In the genomic region with DNA sequence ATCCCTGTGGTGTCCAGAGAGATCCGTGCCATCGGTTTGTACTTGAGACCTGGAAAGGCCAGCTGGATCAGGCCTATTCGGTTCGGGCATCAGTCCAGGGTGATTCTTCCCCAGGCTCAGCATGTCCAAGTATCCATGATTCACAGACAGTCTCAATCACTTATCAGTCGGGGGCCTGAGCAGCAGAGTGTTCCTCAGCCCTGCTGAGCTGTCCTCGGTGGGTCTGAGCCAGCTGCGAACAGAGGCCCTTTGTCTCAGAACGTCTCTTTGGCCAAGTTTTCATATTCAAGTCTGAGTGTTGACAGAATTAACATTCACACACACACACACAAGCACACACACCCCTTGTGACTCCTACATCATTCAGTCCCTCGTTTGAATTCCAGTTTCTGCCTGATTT, we compare ENCODE assay signal across 12 cellular contexts. TPM values are rescaled to one million over a fixed set of nuclear protein-coding genes. Genes with fewer than 3 reads are reported as not detected.
DNase-seq lines count a peak whose midpoint lies in the region; ATAC-seq, FAIRE-seq and TF ChIP-seq lines count a peak whose summit lies in the region.
"Had no signal": no experiment of that assay in that cellular context is flagged by ENCODE, and none has a peak within 500 bp of the region (broad histone marks: within the 10 kb centered on the region; RNA-seq: fewer than 3 reads in every experiment).

No MANE protein-coding gene starts in this region.

- H2AFZ ChIP-seq in DND-41 (ENCODE audit: low read depth, low read length) (0 out of 2 replicates have a peak overlapping the region, but pooled peaks have one; percentile 5), K562 (ENCODE audit: low read depth, low read length) (peak overlapping the region; percentile 52), GM23338 (no peak overlapping the region)

- intact Hi-C loops in K562 (cut with micrococcal nuclease) = no loop called here

- no peak overlapping the region for H3K27ac Mint-ChIP-seq in GM23338
- H3K27ac Mint-ChIP-seq: IgD-negative memory B cell had no signal

- no peak for DNase-seq in DND-41
- DNase-seq in K562 (ENCODE audit: extremely low read depth in 1 of 4, low spot score in 3 of 4) = peak in 1 of 4 experiments; percentile 28
- DNase-seq in right atrium auricular region (ENCODE audit: low spot score) = peak; percentile 95
- peak; percentile 95 for DNase-seq in putamen (ENCODE audit: low spot score)
- DNase-seq in stimulated activated CD8-positive, alpha-beta memory T cell treated with anti-CD3 and anti-CD28 coated beads, Interleukin-4, amount 100 ng/mL, for 48 hours = no peak
- DNase-seq in small intestine = no peak
- DNase-seq in GM23338 (ENCODE audit: low spot score) = no peak
- DNase-seq: activated T-cell treated with anti-CD3 and anti-CD28 coated beads for 4 hours, NCI-H524 had no signal

- ATAC-seq in DND-41 (ENCODE audit: insufficient read depth, low read depth) (no peak), K562 (peak; percentile 65), GM21423 (IDR thresholded peaks at IDR 0.05; ENCODE audit: unreplicated experiment) (no peak), GM23338 (no peak)

- FAIRE-seq in K562 (lab: Jason Lieb, UNC) (no peak), small intestine (lab: Jason Lieb, UNC) (no peak)
- FAIRE-seq: endometrium had no signal

- in situ Hi-C loops in K562 (cut with MboI) = no loop called here

- BruUV-seq in K562 (replicated peaks; lab: Mats Ljungman, UMichigan) = no TSS peak

- no peak overlapping the region for H3K4me2 ChIP-seq in DND-41 (ENCODE audit: insufficient read depth, low read length)
- no peak overlapping the region for H3K4me2 ChIP-seq in K562 (ENCODE audit: insufficient read depth, low read length)
- no peak overlapping the region for H3K4me2 ChIP-seq in GM23338

- CTCF ChIA-PET in K562 (lab: Yijun Ruan, JAX; ENCODE audit: low intra/inter-chr PET ratio) = no interaction called here

- H3K36me3 ChIP-seq in DND-41 (ENCODE audit: insufficient read depth, low read length) (no peaks in the 10 kb centered on the region), K562 (ENCODE audit: control insufficient read depth, insufficient read depth, low read length) (no peaks in the 10 kb centered on the region), right atrium auricular region (no peaks in the 10 kb centered on the region), small intestine (ENCODE audit: control insufficient read depth in 2 of 2, insufficient read depth in 2 of 2, low read length in 2 of 2) (no peaks in the 10 kb centered on the region), GM23338 (ENCODE audit: insufficient read depth) (no peaks in the 10 kb centered on the region)

- no peak for TF ChIP-seq CTCF in DND-41 (IDR thresholded peaks at IDR 0.05; ENCODE audit: borderline replicate concordance, extremely low read depth, low read length, poor library complexity, severe bottlenecking)
- TF ChIP-seq CTCF in K562 (IDR thresholded peaks at IDR 0.05 in 2 of 3, conservative IDR thresholded peaks at IDR 0.05 in 1 of 3; ENCODE audit: insufficient read depth in 2 of 3, low read depth in 1 of 3, low read length in 3 of 3) = no peak
- no peak for TF ChIP-seq CTCF in right atrium auricular region (IDR thresholded peaks at IDR 0.05)
- no peak for TF ChIP-seq CTCF in GM23338 (conservative IDR thresholded peaks at IDR 0.05; ENCODE audit: low read depth in 2 of 2)

- H3K36me3 Mint-ChIP-seq in GM23338 (ENCODE audit: low read depth) = no peaks in the 10 kb centered on the region
- H3K36me3 Mint-ChIP-seq: IgD-negative memory B cell had no signal

- H3K79me2 ChIP-seq in DND-41 (ENCODE audit: insufficient read depth, low read length) (no peaks in the 10 kb centered on the region), K562 (ENCODE audit: control insufficient read depth, insufficient read depth, low read length) (no peaks in the 10 kb centered on the region), GM23338 (replicated peaks; ENCODE audit: insufficient read depth) (no peaks in the 10 kb centered on the region)

- H3K9me3 Mint-ChIP-seq in GM23338 = no peaks in the 10 kb centered on the region
- H3K9me3 Mint-ChIP-seq: IgD-negative memory B cell had no signal

- no peaks in the 10 kb centered on the region for H3K4me1 Mint-ChIP-seq in GM23338

- no peak overlapping the region for H3K4me3 Mint-ChIP-seq in GM23338
- H3K4me3 Mint-ChIP-seq: IgD-negative memory B cell had no signal

- POLR2A ChIA-PET in K562 (lab: Yijun Ruan, JAX) = interaction anchor here (0.6 to 3.7 kb wide), 3 partner anchors 9 to 800 kb away, joined by 3 to 15 read pairs (median 3); no protein-coding TSS in a partner anchor

- no peak for TF ChIP-seq POLR2A in K562 (conservative IDR thresholded peaks at IDR 0.05)

- H3K27ac ChIP-seq in DND-41 (ENCODE audit: low read length) = no peak overlapping the region
- H3K27ac ChIP-seq in K562 (ENCODE audit: extremely low read depth, low read depth, low read length) = no peak overlapping the region
- peak overlapping the region; percentile 73 to 76 for H3K27ac ChIP-seq in right atrium auricular region
- H3K27ac ChIP-seq in small intestine (ENCODE audit: low read depth in 1 of 2, low read length in 1 of 2) = no peak overlapping the region
- H3K27ac ChIP-seq in GM23338 (ENCODE audit: low read depth) = no peak overlapping the region

- H3K9ac ChIP-seq in DND-41 (ENCODE audit: low read depth, low read length) (no peak overlapping the region), K562 (ENCODE audit: insufficient read depth in 1 of 2, low read depth in 2 of 2, low read length in 2 of 2) (peak overlapping the region in 1 of 2 experiments; percentile 31; a peak in 1 of 4 replicates)

- H3K4me1 ChIP-seq in DND-41 (ENCODE audit: insufficient read depth, low read length) (no peaks in the 10 kb centered on the region), K562 (replicated peaks in 1 of 2; ENCODE audit: control insufficient read depth in 2 of 2, insufficient read depth in 2 of 2, low read length in 2 of 2) (peaks cover 5 to 8% of the 10 kb centered on the region in 2 experiments; a peak in 3 of 5 replicates), right atrium auricular region (peaks cover 0 to 12% of the 10 kb centered on the region in 2 donors), small intestine (ENCODE audit: control insufficient read depth in 2 of 2, insufficient read depth in 1 of 2, low read depth in 1 of 2, low read length in 1 of 2) (no peaks in the 10 kb centered on the region), GM23338 (ENCODE audit: insufficient read depth) (no peaks in the 10 kb centered on the region)

- no peaks in the 10 kb centered on the region for H3K27me3 ChIP-seq in DND-41 (ENCODE audit: insufficient read depth, low read length, poor library complexity)
- no peaks in the 10 kb centered on the region for H3K27me3 ChIP-seq in K562 (ENCODE audit: control insufficient read depth in 2 of 2, insufficient read depth in 2 of 2, low read length in 2 of 2)
- H3K27me3 ChIP-seq in right atrium auricular region = no peaks in the 10 kb centered on the region
- no peaks in the 10 kb centered on the region for H3K27me3 ChIP-seq in small intestine (ENCODE audit: control insufficient read depth in 2 of 2, insufficient read depth in 2 of 2, low read length in 2 of 2)
- H3K27me3 ChIP-seq in GM23338 (ENCODE audit: insufficient read depth) = no peaks in the 10 kb centered on the region

- no peaks in the 10 kb centered on the region for H3K9me3 ChIP-seq in DND-41 (ENCODE audit: insufficient read depth, low read length, severe bottlenecking)
- no peaks in the 10 kb centered on the region for H3K9me3 ChIP-seq in K562 (replicated peaks; ENCODE audit: control insufficient read depth, insufficient read depth, low read depth, low read length)
- H3K9me3 ChIP-seq in right atrium auricular region = no peaks in the 10 kb centered on the region
- H3K9me3 ChIP-seq in small intestine (ENCODE audit: control insufficient read depth, low read depth) = no peaks in the 10 kb centered on the region

- no peak for TF ChIP-seq EP300 in K562 (IDR thresholded peaks at IDR 0.05; ENCODE audit: low read length)

- H3K9me1 ChIP-seq in K562 (ENCODE audit: control insufficient read depth, insufficient read depth, low read length) = no peaks in the 10 kb centered on the region

- no peaks in the 10 kb centered on the region for H4K20me1 ChIP-seq in DND-41 (ENCODE audit: insufficient read depth, low read length)
- H4K20me1 ChIP-seq in K562 (replicated peaks; ENCODE audit: control insufficient read depth, insufficient read depth, low read length) = no peaks in the 10 kb centered on the region
- no peaks in the 10 kb centered on the region for H4K20me1 ChIP-seq in GM23338 (replicated peaks; ENCODE audit: insufficient read depth)

- H3K9me2 ChIP-seq in GM23338 (ENCODE audit: insufficient read depth) = no peaks in the 10 kb centered on the region

- no peaks in the 10 kb centered on the region for H3K27me3 Mint-ChIP-seq in GM23338 (ENCODE audit: insufficient read depth, low read depth, poor library complexity)
- H3K27me3 Mint-ChIP-seq: IgD-negative memory B cell had no signal

- WGBS in K562 (ENCODE audit: insufficient coverage, low coverage, missing lambda C conversion rate) = 37% methylated on average over 9 of the region's 9 CpGs
- 61 to 77% (median 69%) methylated on average over 9 of the region's 9 CpGs for WGBS in small intestine, 3 donors

- no peak for TF ChIP-seq RAD21 in K562 (CRISPR knock-in tag; conservative IDR thresholded peaks at IDR 0.05 in 1 of 2, IDR thresholded peaks at IDR 0.05 in 1 of 2)

- no peaks in the 10 kb centered on the region for H3F3A ChIP-seq in GM23338 (replicated peaks; ENCODE audit: low read depth)

- H3K4me3 ChIP-seq in DND-41 (ENCODE audit: low read depth in 1 of 2, low read length in 2 of 2) (no peak overlapping the region), K562 (no peak overlapping the region), right atrium auricular region (no peak overlapping the region), small intestine (ENCODE audit: low read depth in 1 of 2, low read length in 2 of 2) (no peak overlapping the region), GM23338 (no peak overlapping the region)

RNA-seq across cellular contexts. Expression of a gene that starts 33.4 kb away (rescaled TPM):
- total RNA-seq in K562 (2011; cell fraction: chromatin; rRNA removed; ENCODE audit: low replicate concordance) = 130 and 303 TPM in 2 replicates
- total RNA-seq in K562 (2011; cell fraction: nucleolus; rRNA removed) = 63.4 and 95.5 TPM in 2 replicates
- 155 and 245 TPM in 2 replicates for total RNA-seq in K562 (2011; cell fraction: nucleoplasm; rRNA removed)
- total RNA-seq in K562 (2014; rRNA removed) (170 and 185 TPM in 2 replicates), K562 (2014; rRNA removed; fragmentation: Illumina TruSeq; extraction: Trizol) (210 and 239 TPM in 2 replicates), K562 (2015; rRNA removed; fragmentation: Illumina TruSeq; extraction: Trizol) (209 and 211 TPM in 2 replicates), K562 (2021) (131 and 136 TPM in 2 replicates), right atrium auricular region (10 to 100 TPM; 60.0 to 60.8 TPM)
- polyA plus RNA-seq in K562 (2011; rRNA removed) (194 and 219 TPM in 2 replicates), K562 (2014; fragmentation: Illumina TruSeq; extraction: Trizol) (209 and 217 TPM in 2 replicates), K562 (2014; fragmentation: Nextera tagmentation; extraction: Ambion mirVana) (10 to 100 TPM; 43.9 to 66.2 TPM), K562 (2014; rRNA removed) (140 and 148 TPM in 2 replicates), small intestine (10 to 100 TPM; 19.7 to 34.9 (median 28.6) TPM), GM23338 (2016; fragmentation: Nextera tagmentation; extraction: Ambion mirVana) (102 and 103 TPM in 2 replicates)
- polyA plus RNA-seq in K562 (2011; cell fraction: cytosol; rRNA removed) = 158 and 177 TPM in 2 replicates
- polyA plus RNA-seq in K562 (2011; cell fraction: nucleus; rRNA removed) = 148 and 218 TPM in 2 replicates
- polyA plus RNA-seq in K562 (2012) = 109 and 119 TPM in 2 replicates
- polyA minus RNA-seq in K562 (2011; rRNA and poly(A)+ RNA removed) = 239 and 277 TPM in 2 replicates
- polyA minus RNA-seq in K562 (2011; cell fraction: cytosol; rRNA and poly(A)+ RNA removed) = 116 and 142 TPM in 2 replicates
- polyA minus RNA-seq in K562 (2011; cell fraction: nucleus; rRNA and poly(A)+ RNA removed) = 109 and 204 TPM in 2 replicates
- 74.9 and 82.7 TPM in 2 replicates for total RNA-seq in GM23338 (2014; rRNA removed; shearing (Covaris generic))

Comparison
In these comparisons a context has a peak if more than half of its experiments do, and no peak if none do; other contexts are left out.
1. DNase-seq: peak in right atrium auricular region (single experiment) and putamen (single experiment); none in DND-41 (single experiment), stimulated activated CD8-positive, alpha-beta memory T cell treated with anti-CD3 and anti-CD28 coated beads, Interleukin-4, amount 100 ng/mL, for 48 hours (single experiment), small intestine (single experiment) and GM23338 (single experiment).
2. H3K27ac ChIP-seq: peak in right atrium auricular region (2 of 2); none in DND-41 (single experiment), K562 (single experiment), small intestine (0 of 2) and GM23338 (single experiment).